10 cellular contexts compared by ENCODE assay signal in the genomic region with DNA sequence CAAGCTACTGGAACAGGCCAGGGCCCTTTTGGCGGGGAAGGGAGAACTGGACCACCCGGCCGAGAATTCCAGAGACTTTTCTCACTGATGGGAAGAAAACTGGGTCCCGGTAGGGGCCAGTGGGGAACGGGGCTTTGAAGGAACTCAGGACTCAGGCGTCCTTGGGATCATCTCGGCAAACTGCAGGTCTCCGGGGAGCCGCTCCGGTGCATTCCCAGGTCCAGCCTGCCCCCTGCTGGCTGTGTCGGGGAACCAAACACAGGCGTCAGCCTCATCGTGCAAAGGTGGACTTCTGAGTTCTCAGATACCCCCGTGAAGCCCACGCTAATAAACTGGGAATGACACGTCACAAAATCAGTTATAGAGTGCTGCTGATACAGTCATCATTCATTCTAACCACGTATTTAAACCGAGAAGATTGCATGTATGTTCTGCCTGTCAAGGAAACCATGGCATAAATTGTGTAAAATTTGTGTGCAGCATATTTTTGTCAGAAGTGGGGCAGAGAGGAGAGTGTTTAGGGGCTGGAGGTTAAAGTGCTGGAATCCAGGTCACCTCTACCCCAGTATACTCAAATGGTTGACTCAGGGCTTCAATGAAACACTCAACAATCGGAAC.
A peak's percentile ranks its signal among the peaks of the same experiment; 100 is the strongest.
DNase-seq lines count a peak whose midpoint lies in the region; ATAC-seq, FAIRE-seq and TF ChIP-seq lines count a peak whose summit lies in the region.
"Had no signal": no experiment of that assay in that cellular context is flagged by ENCODE, and none has a peak within 500 bp of the region (broad histone marks: within the 10 kb centered on the region; RNA-seq: fewer than 3 reads in every experiment).

No MANE protein-coding gene starts in this region.

- TF ChIP-seq CTCF in D721Med (IDR thresholded peaks at IDR 0.05; ENCODE audit: insufficient read depth, missing control alignments) (peak; percentile 88), brain (conservative IDR thresholded peaks at IDR 0.05) (peak; percentile 99)

- no peaks in the 10 kb centered on the region for H3K36me3 Mint-ChIP-seq in brain

- peaks cover 0 to 5% (median 0%) of the 10 kb centered on the region in 5 experiments for H3K9me3 Mint-ChIP-seq in brain
- H3K9me3 Mint-ChIP-seq: stimulated activated naive CD8-positive, alpha-beta T cell treated with anti-CD3 and anti-CD28 coated beads, Interleukin-15, Interleukin-2, amounts not matched to agents 100 ng/mL and 50 ng/mL, for 24 hours had no signal

- peaks cover 58% of the 10 kb centered on the region for H3K27me3 Mint-ChIP-seq in brain

- H3K4me1 Mint-ChIP-seq in brain, result peaks cover 47% of the 10 kb centered on the region

- no peak overlapping the region for H3K27ac Mint-ChIP-seq in brain
- H3K27ac Mint-ChIP-seq: stimulated activated naive CD8-positive, alpha-beta T cell treated with anti-CD3 and anti-CD28 coated beads, Interleukin-15, Interleukin-2, amounts not matched to agents 100 ng/mL and 50 ng/mL, for 24 hours had no signal

- H3K4me3 Mint-ChIP-seq in brain, result no peak overlapping the region
- H3K4me3 Mint-ChIP-seq: stimulated activated naive CD8-positive, alpha-beta T cell treated with anti-CD3 and anti-CD28 coated beads, Interleukin-15, Interleukin-2, amounts not matched to agents 100 ng/mL and 50 ng/mL, for 24 hours had no signal

- peak; percentile 40 for DNase-seq in D721Med (ENCODE audit: insufficient read length, low spot score)
- peak; percentile 28 for DNase-seq in HT1080 (ENCODE audit: low read depth)
- DNase-seq in SHP77 (lab: John Stamatoyannopoulos, UW), result peak; percentile 17 to 28
- DNase-seq in iris pigment epithelial cell (ENCODE audit: low read depth), result peak; percentile 46
- DNase-seq in stimulated activated CD4-positive, alpha-beta T cell treated with anti-CD3 and anti-CD28 coated beads, Interleukin-12 subunit alpha, Interleukin-12 subunit beta, amount 100 ng/mL, for 48 hours (ENCODE audit: low read depth in 2 of 3, low spot score in 1 of 3), result peak; percentile 43 to 50 (median 49)

- ATAC-seq in HG03039 (IDR thresholded peaks at IDR 0.05; ENCODE audit: unreplicated experiment) (no peak), HG03520 (IDR thresholded peaks at IDR 0.05; ENCODE audit: unreplicated experiment) (no peak)

- no peak for FAIRE-seq in D721Med (lab: Jason Lieb, UNC)
- FAIRE-seq: TTC549 had no signal
